In genomic region chr11:14413307-14414072, GRCh38 we compare ENCODE assay signal across 8 cellular contexts. TPM values are rescaled to one million over a fixed set of nuclear protein-coding genes. Genes with fewer than 3 reads are reported as not detected.
DNase-seq lines count a peak whose midpoint lies in the region; ATAC-seq and TF ChIP-seq lines count a peak whose summit lies in the region.

No MANE protein-coding gene starts in this region.

- H3K4me3 Mint-ChIP-seq in activated T-cell treated with anti-CD3 and anti-CD28 coated beads, Interleukin-2, amount 50 U/mL, for 72 hours, result peak overlapping the region in 1 of 2 donors; percentile 17

- peak overlapping the region; percentile 8 for H3K27ac Mint-ChIP-seq in activated T-cell treated with anti-CD3 and anti-CD28 coated beads, Interleukin-2, amount 50 U/mL, for 72 hours

- TF ChIP-seq CTCF in tibial artery (IDR thresholded peaks at IDR 0.05), result peak in 1 of 2 experiments; percentile 17

- H3K4me3 ChIP-seq in adipocyte (ENCODE audit: low read length) (peak overlapping the region; percentile 14), tibial artery (no peak overlapping the region)

- H3K27me3 Mint-ChIP-seq in activated T-cell treated with anti-CD3 and anti-CD28 coated beads, Interleukin-2, amount 50 U/mL, for 72 hours (ENCODE audit: low read depth), result no peaks in the 10 kb centered on the region

- no peaks in the 10 kb centered on the region for H3K9me3 ChIP-seq in adipocyte (ENCODE audit: control insufficient read depth, low read length)
- no peaks in the 10 kb centered on the region for H3K9me3 ChIP-seq in tibial artery

- no peaks in the 10 kb centered on the region for H3K36me3 Mint-ChIP-seq in activated T-cell treated with anti-CD3 and anti-CD28 coated beads, Interleukin-2, amount 50 U/mL, for 72 hours (ENCODE audit: insufficient read depth in 2 of 2)

- peak overlapping the region; percentile 44 to 49 for H3K27ac ChIP-seq in tibial artery

- no peaks in the 10 kb centered on the region for H3K27me3 ChIP-seq in adipocyte (replicated peaks; ENCODE audit: control insufficient read depth, insufficient read depth, low read length)
- H3K27me3 ChIP-seq in tibial artery, result no peaks in the 10 kb centered on the region

- peaks cover 64% of the 10 kb centered on the region for H3K4me1 Mint-ChIP-seq in activated T-cell treated with anti-CD3 and anti-CD28 coated beads, Interleukin-2, amount 50 U/mL, for 72 hours (ENCODE audit: low read depth)

- H3K9ac ChIP-seq in adipocyte (ENCODE audit: low read length), result peak overlapping the region; percentile 73

- peaks cover 72% of the 10 kb centered on the region for H3K4me1 ChIP-seq in adipocyte (ENCODE audit: control insufficient read depth, insufficient read depth, low read length)
- peaks cover 0 to 19% (median 5%) of the 10 kb centered on the region in 4 donors for H3K4me1 ChIP-seq in tibial artery

- ATAC-seq in activated T-cell treated with anti-CD3 and anti-CD28 coated beads, Interleukin-2, amount 50 U/mL, for 72 hours (replicated peaks in 1 of 2), result no peak
- ATAC-seq in HG03097 (IDR thresholded peaks at IDR 0.05; ENCODE audit: low FRiP score, unreplicated experiment), result no peak

- intact Hi-C loops in tibial artery (cut with DNase I; ENCODE audit: low total_unique reads), result no loop called here

- no peaks in the 10 kb centered on the region for H3K9me3 Mint-ChIP-seq in activated T-cell treated with anti-CD3 and anti-CD28 coated beads, Interleukin-2, amount 50 U/mL, for 72 hours

- H3K36me3 ChIP-seq in adipocyte (ENCODE audit: control insufficient read depth, insufficient read depth, low read length, severe bottlenecking) (no peaks in the 10 kb centered on the region), tibial artery (no peaks in the 10 kb centered on the region)

- DNase-seq in activated T-cell treated with anti-CD3 and anti-CD28 coated beads, Interleukin-2, amount 50 U/mL, for 72 hours, result peak; percentile 19 to 22
- no peak for DNase-seq in activated T-cell treated with anti-CD3 and anti-CD28 coated beads, Interleukin-2, amount 50 U/mL, for 1 hour
- peak; percentile 77 for DNase-seq in adipocyte (ENCODE audit: low read depth)
- peak; percentile 42 for DNase-seq in iPS DF 19.7 (ENCODE audit: low read depth, low spot score)
- peak in 1 of 2 donors; percentile 35 for DNase-seq in tibial artery
- DNase-seq in mesenteric fat pad (ENCODE audit: low spot score), result no peak
- DNase-seq in H4 (ENCODE audit: low spot score), result no peak

RNA-seq across cellular contexts. Expression of gene RRAS2, which starts 54.5 kb away (rescaled TPM):
- 10 to 100 TPM; 59.2 to 64.2 TPM for total RNA-seq in activated T-cell treated with anti-CD3 and anti-CD28 coated beads, Interleukin-2, amount 50 U/mL, for 72 hours
- 72.7 TPM for total RNA-seq in mesenteric fat pad
- total RNA-seq in H4 (2014; rRNA removed; shearing (Covaris generic)), result 48.0 and 69.9 TPM in 2 replicates

Comparison
In these comparisons a context has a peak if more than half of its experiments do, and no peak if none do; other contexts are left out.
1. DNase-seq: peak in activated T-cell treated with anti-CD3 and anti-CD28 coated beads, Interleukin-2, amount 50 U/mL, for 72 hours (2 of 2), adipocyte (single experiment) and iPS DF 19.7 (single experiment); none in activated T-cell treated with anti-CD3 and anti-CD28 coated beads, Interleukin-2, amount 50 U/mL, for 1 hour (single experiment), mesenteric fat pad (single experiment) and H4 (single experiment).